Comparison of ENCODE assay signal across 8 cellular contexts in the genomic region with DNA sequence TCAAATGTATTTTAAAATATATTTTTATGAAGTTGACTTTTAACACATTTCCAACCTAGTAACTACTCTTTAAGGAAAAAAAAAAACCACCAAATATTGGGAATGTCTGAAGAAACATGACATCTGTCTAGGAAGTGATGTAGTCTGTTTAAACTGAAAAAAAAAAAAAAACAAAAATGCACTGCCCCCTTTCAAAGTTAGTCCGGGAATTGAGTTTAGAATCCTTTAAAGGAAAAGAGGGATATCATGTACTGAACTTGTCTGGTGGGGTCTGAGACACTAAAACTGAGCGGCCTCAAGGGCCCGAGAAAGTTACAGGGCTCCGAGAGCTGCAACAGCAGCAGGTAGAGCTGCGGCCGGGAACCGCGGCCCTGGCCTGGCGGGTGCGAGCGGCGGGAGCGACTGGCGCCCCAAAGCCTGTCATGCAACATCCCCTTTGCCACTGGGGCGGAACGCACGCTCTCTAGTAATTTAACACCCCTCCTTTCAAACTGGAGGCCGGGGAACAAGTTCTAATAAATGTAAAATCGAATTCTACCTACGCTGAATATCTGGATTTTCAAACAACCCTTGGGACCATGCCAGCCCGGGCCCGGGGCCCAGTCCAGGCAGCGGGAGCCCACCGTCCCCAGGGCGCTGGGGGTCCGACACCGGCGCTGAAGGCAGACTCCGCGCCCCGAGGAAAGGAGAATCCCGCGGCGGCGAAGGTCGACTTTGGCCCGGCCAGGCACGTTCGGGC. TPM values are rescaled to one million over a fixed set of nuclear protein-coding genes. Genes with fewer than 3 reads are reported as not detected.
DNase-seq lines count a peak whose midpoint lies in the region; ATAC-seq and TF ChIP-seq lines count a peak whose summit lies in the region.

No MANE protein-coding gene starts in this region.

- peak; percentile 56 for ATAC-seq in HG02970 (IDR thresholded peaks at IDR 0.05; ENCODE audit: low FRiP score, unreplicated experiment)
- ATAC-seq in activated CD8-positive, alpha-beta T cell treated with anti-CD3 and anti-CD28 coated beads, Interleukin-2, amount 10 ng/mL, durations not matched to agents 7 days and 5 days, result peak; percentile 76
- ATAC-seq in stimulated activated effector memory CD8-positive, alpha-beta T cell treated with anti-CD3 and anti-CD28 coated beads, Interleukin-12 subunit alpha, Interleukin-12 subunit beta, amount 100 ng/mL, for 72 hours, result peak; percentile 75

- no peaks in the 10 kb centered on the region for H3K9me3 ChIP-seq in mononuclear cell (ENCODE audit: low read depth, low read length)

- DNase-seq in SIG-M5 treated with dmso at 0.1 percent for 504 hours (lab: John Stamatoyannopoulos, UW; ENCODE audit: unreplicated experiment) (peak; percentile 47), SIG-M5 (lab: John Stamatoyannopoulos, UW) (no peak), NCI-H2227 (lab: John Stamatoyannopoulos, UW; ENCODE audit: unreplicated experiment) (peak; percentile 34), epithelial cell of esophagus (ENCODE audit: low read depth) (peak; percentile 51)
- DNase-seq in activated CD8-positive, alpha-beta T cell treated with anti-CD3 and anti-CD28 coated beads, Interleukin-2, amount 10 ng/mL, durations not matched to agents 7 days and 5 days, result peak; percentile 73
- DNase-seq in stimulated activated effector memory CD8-positive, alpha-beta T cell treated with anti-CD3 and anti-CD28 coated beads, Interleukin-12 subunit alpha, Interleukin-12 subunit beta, amount 100 ng/mL, for 72 hours (ENCODE audit: low spot score in 2 of 2), result peak; percentile 28 to 78

- H3K9me3 Mint-ChIP-seq in activated CD8-positive, alpha-beta T cell treated with anti-CD3 and anti-CD28 coated beads, Interleukin-2, amount 10 ng/mL, durations not matched to agents 7 days and 5 days (ENCODE audit: insufficient read depth), result no peaks in the 10 kb centered on the region
- peaks cover 5% of the 10 kb centered on the region for H3K9me3 Mint-ChIP-seq in stimulated activated effector memory CD8-positive, alpha-beta T cell treated with anti-CD3 and anti-CD28 coated beads, Interleukin-12 subunit alpha, Interleukin-12 subunit beta, amount 100 ng/mL, for 72 hours

- no peaks in the 10 kb centered on the region for H3K27me3 Mint-ChIP-seq in activated CD8-positive, alpha-beta T cell treated with anti-CD3 and anti-CD28 coated beads, Interleukin-2, amount 10 ng/mL, durations not matched to agents 7 days and 5 days (ENCODE audit: low read depth)

- H3K4me3 Mint-ChIP-seq in activated CD8-positive, alpha-beta T cell treated with anti-CD3 and anti-CD28 coated beads, Interleukin-2, amount 10 ng/mL, durations not matched to agents 7 days and 5 days, result peak overlapping the region; percentile 91
- H3K4me3 Mint-ChIP-seq in stimulated activated effector memory CD8-positive, alpha-beta T cell treated with anti-CD3 and anti-CD28 coated beads, Interleukin-12 subunit alpha, Interleukin-12 subunit beta, amount 100 ng/mL, for 72 hours, result peak overlapping the region; percentile 81

- H3K4me3 ChIP-seq in epithelial cell of esophagus (ENCODE audit: low read length) (peak overlapping the region; percentile 83), mononuclear cell (ENCODE audit: low read length) (peak overlapping the region; percentile 85)

- POLR2A ChIA-PET in activated CD8-positive, alpha-beta T cell treated with anti-CD3 and anti-CD28 coated beads, Interleukin-2, amount 10 ng/mL, durations not matched to agents 7 days and 5 days (lab: Charles Lee), result interaction anchor here (0.8 to 2.0 kb wide), 4 partner anchors 11 to 68 kb away, joined by 3 to 12 read pairs (median 3); no protein-coding TSS in a partner anchor

- peak overlapping the region; percentile 80 for H3K27ac Mint-ChIP-seq in activated CD8-positive, alpha-beta T cell treated with anti-CD3 and anti-CD28 coated beads, Interleukin-2, amount 10 ng/mL, durations not matched to agents 7 days and 5 days
- H3K27ac Mint-ChIP-seq in stimulated activated effector memory CD8-positive, alpha-beta T cell treated with anti-CD3 and anti-CD28 coated beads, Interleukin-12 subunit alpha, Interleukin-12 subunit beta, amount 100 ng/mL, for 72 hours, result peak overlapping the region; percentile 87

- peaks cover 21% of the 10 kb centered on the region for H3K36me3 Mint-ChIP-seq in activated CD8-positive, alpha-beta T cell treated with anti-CD3 and anti-CD28 coated beads, Interleukin-2, amount 10 ng/mL, durations not matched to agents 7 days and 5 days (ENCODE audit: low read depth)
- peaks cover 52% of the 10 kb centered on the region for H3K36me3 Mint-ChIP-seq in stimulated activated effector memory CD8-positive, alpha-beta T cell treated with anti-CD3 and anti-CD28 coated beads, Interleukin-12 subunit alpha, Interleukin-12 subunit beta, amount 100 ng/mL, for 72 hours

- no peaks in the 10 kb centered on the region for H3K27me3 ChIP-seq in mononuclear cell (ENCODE audit: insufficient read depth, low read length)

- H3K4me1 Mint-ChIP-seq in activated CD8-positive, alpha-beta T cell treated with anti-CD3 and anti-CD28 coated beads, Interleukin-2, amount 10 ng/mL, durations not matched to agents 7 days and 5 days (ENCODE audit: low read depth), result peaks cover 44% of the 10 kb centered on the region
- peaks cover 50% of the 10 kb centered on the region for H3K4me1 Mint-ChIP-seq in stimulated activated effector memory CD8-positive, alpha-beta T cell treated with anti-CD3 and anti-CD28 coated beads, Interleukin-12 subunit alpha, Interleukin-12 subunit beta, amount 100 ng/mL, for 72 hours

- TF ChIP-seq CTCF in epithelial cell of esophagus (IDR thresholded peaks at IDR 0.05; ENCODE audit: insufficient read depth, low read depth, low read length, missing control alignments), result no peak

- CTCF ChIA-PET in activated CD8-positive, alpha-beta T cell treated with anti-CD3 and anti-CD28 coated beads, Interleukin-2, amount 10 ng/mL, durations not matched to agents 7 days and 5 days (lab: Charles Lee), result no interaction called here

- peaks cover 26% of the 10 kb centered on the region for H3K4me1 ChIP-seq in mononuclear cell (ENCODE audit: insufficient read depth, low read length)

RNA-seq across cellular contexts. Expression of a gene that starts 0.8 kb away (rescaled TPM):
- 10 to 100 TPM; 37.9 to 39.6 TPM for total RNA-seq in activated CD8-positive, alpha-beta T cell treated with anti-CD3 and anti-CD28 coated beads, Interleukin-2, amount 10 ng/mL, durations not matched to agents 7 days and 5 days
- 16.8 TPM for total RNA-seq in mononuclear cell
